Comparison of ENCODE assay signal across 28 cellular contexts in genomic region chr9:113444736-113445135, GRCh38. TPM values are rescaled to one million over a fixed set of nuclear protein-coding genes. Genes with fewer than 3 reads are reported as not detected.
"Had no signal": no experiment of that assay in that cellular context is flagged by ENCODE, and none has a peak within 500 bp of the region (broad histone marks: within the 10 kb centered on the region; RNA-seq: fewer than 3 reads in every experiment).

No MANE protein-coding gene starts in this region.

- H3K4me1 ChIP-seq: breast epithelium, left lung, psoas muscle had no signal

- H3K4me3 Mint-ChIP-seq: central memory CD8-positive, alpha-beta T cell; effector memory CD8-positive, alpha-beta T cell; mesothelial cell of epicardium; natural killer cell treated with Interleukin-12 subunit alpha and Interleukin-12 subunit beta and Interleukin-15 and Interleukin-18, amount 100 ng/mL, for 72 hours; T-helper 2 cell treated with Interferon-gamma antibody and Interleukin-4, amounts not matched to agents 5 μg/mL and 100 μg/mL, for 36 hours had no signal

- H3K27me3 Mint-ChIP-seq: central memory CD8-positive, alpha-beta T cell; effector memory CD8-positive, alpha-beta T cell; natural killer cell treated with Interleukin-12 subunit alpha and Interleukin-12 subunit beta and Interleukin-15 and Interleukin-18, amount 100 ng/mL, for 72 hours had no signal

- H3K27ac Mint-ChIP-seq: activated naive CD4-positive, alpha-beta T cell treated with anti-CD3 and anti-CD28 coated beads, Interleukin-2, amount 50 U/mL, for 72 hours; effector memory CD8-positive, alpha-beta T cell; mesothelial cell of epicardium; natural killer cell treated with Interleukin-12 subunit alpha and Interleukin-12 subunit beta and Interleukin-15 and Interleukin-18, amount 100 ng/mL, for 72 hours; T-helper 2 cell treated with Interferon-gamma antibody and Interleukin-4, amounts not matched to agents 5 μg/mL and 100 μg/mL, for 36 hours had no signal

- H3K4me1 Mint-ChIP-seq: central memory CD8-positive, alpha-beta T cell; mesothelial cell of epicardium had no signal

- H3K9me3 ChIP-seq: ascending aorta, breast epithelium, left lung, neutrophil, ovary, psoas muscle, thoracic aorta, upper lobe of left lung had no signal

- H3K36me3 ChIP-seq: ascending aorta, breast epithelium, left lung, neutrophil, ovary, thoracic aorta, upper lobe of left lung, WERI-Rb-1 had no signal

- H3K27ac ChIP-seq: ascending aorta, breast epithelium, dorsolateral prefrontal cortex, left lung, neutrophil, ovary, psoas muscle, thoracic aorta, upper lobe of left lung, WERI-Rb-1 had no signal

- H3K36me3 Mint-ChIP-seq: activated naive CD4-positive, alpha-beta T cell treated with anti-CD3 and anti-CD28 coated beads, Interleukin-2, amount 50 U/mL, for 72 hours; mesothelial cell of epicardium; natural killer cell treated with Interleukin-12 subunit alpha and Interleukin-12 subunit beta and Interleukin-15 and Interleukin-18, amount 100 ng/mL, for 72 hours had no signal

- FAIRE-seq: colon, endothelial cell of umbilical vein, TTC549 had no signal

- H3K27me3 ChIP-seq: ascending aorta, breast epithelium, dorsolateral prefrontal cortex, left lung, neutrophil, ovary, upper lobe of left lung had no signal

- DNase-seq: activated CD4-positive, CD25-positive, alpha-beta regulatory T cell treated with anti-CD3 and anti-CD28 coated beads, Interleukin-2, amount 50 U/mL, for 72 hours; activated T-cell treated with anti-CD3 and anti-CD28 coated beads, Interleukin-2, amount 50 U/mL, for 1 hour; dorsolateral prefrontal cortex; effector memory CD8-positive, alpha-beta T cell; foreskin melanocyte; hippocampal formation; kidney glomerular epithelial cell; left lung; ovary; psoas muscle; right cardiac atrium; stimulated activated CD4-positive, alpha-beta T cell treated with anti-CD3 and anti-CD28 coated beads, Interleukin-4, amount 100 ng/mL, for 24 hours; stimulated activated naive CD4-positive, alpha-beta T cell treated with Interleukin-2 at 50 U/mL for 16 hours; upper lobe of left lung; WERI-Rb-1 had no signal

- H3K9me3 Mint-ChIP-seq: activated naive CD4-positive, alpha-beta T cell treated with anti-CD3 and anti-CD28 coated beads, Interleukin-2, amount 50 U/mL, for 72 hours; central memory CD8-positive, alpha-beta T cell; effector memory CD8-positive, alpha-beta T cell; mesothelial cell of epicardium; natural killer cell treated with Interleukin-12 subunit alpha and Interleukin-12 subunit beta and Interleukin-15 and Interleukin-18, amount 100 ng/mL, for 72 hours; T-helper 2 cell treated with Interferon-gamma antibody and Interleukin-4, amounts not matched to agents 5 μg/mL and 100 μg/mL, for 36 hours had no signal

- H3K4me3 ChIP-seq: ascending aorta, breast epithelium, dorsolateral prefrontal cortex, left lung, lung, ovary, psoas muscle, thoracic aorta, upper lobe of left lung had no signal

RNA-seq across cellular contexts. Expression of gene C9orf43, which starts 34.2 kb away (rescaled TPM):
- total RNA-seq: ascending aorta had no signal
